ENCODE assay signal across 12 cellular contexts in the genomic region with DNA sequence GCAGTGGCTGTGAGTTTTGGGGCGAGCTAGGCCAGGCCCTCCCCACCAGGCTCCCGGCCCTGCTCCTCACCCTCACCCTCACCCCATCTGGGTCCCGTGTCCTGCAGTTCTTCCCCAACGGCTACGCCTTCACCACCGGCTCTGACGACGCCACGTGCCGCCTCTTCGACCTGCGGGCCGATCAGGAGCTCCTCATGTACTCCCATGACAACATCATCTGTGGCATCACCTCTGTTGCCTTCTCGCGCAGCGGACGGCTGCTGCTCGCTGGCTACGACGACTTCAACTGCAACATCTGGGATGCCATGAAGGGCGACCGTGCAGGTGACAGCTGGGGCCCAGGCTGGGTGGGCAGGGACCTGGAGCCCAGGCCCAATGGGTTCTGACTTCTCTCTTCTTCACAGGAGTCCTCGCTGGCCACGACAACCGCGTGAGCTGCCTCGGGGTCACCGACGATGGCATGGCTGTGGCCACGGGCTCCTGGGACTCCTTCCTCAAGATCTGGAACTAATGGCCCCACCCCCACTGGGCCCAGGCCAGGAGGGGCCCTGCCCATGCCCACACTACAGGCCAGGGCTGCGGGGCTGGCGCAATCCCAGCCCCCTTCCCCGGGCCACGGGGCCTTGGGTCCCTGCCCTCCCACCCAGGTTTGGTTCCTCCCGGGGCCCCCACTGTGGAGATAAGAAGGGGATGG. TPM values are rescaled to one million over a fixed set of nuclear protein-coding genes. Genes with fewer than 3 reads are reported as not detected.
DNase-seq lines count a peak whose midpoint lies in the region; ATAC-seq and TF ChIP-seq lines count a peak whose summit lies in the region.
"Had no signal": no experiment of that assay in that cellular context is flagged by ENCODE, and none has a peak within 500 bp of the region (broad histone marks: within the 10 kb centered on the region; RNA-seq: fewer than 3 reads in every experiment).

No MANE protein-coding gene starts in this region.

- H3K9me3 ChIP-seq in neuronal stem cell (replicated peaks in 1 of 2; ENCODE audit: control insufficient read depth in 2 of 2, insufficient read depth in 1 of 2, low read depth in 1 of 2, low read length in 2 of 2) (peaks cover 0 to 1% of the 10 kb centered on the region in 2 donors), aorta (ENCODE audit: control insufficient read depth, low read length) (no peaks in the 10 kb centered on the region)

- H3K4ac ChIP-seq in neuronal stem cell (ENCODE audit: low read length): no peak overlapping the region

- peak overlapping the region; percentile 90 for H2BK5ac ChIP-seq in neuronal stem cell (ENCODE audit: low read length)

- peak overlapping the region; percentile 63 for H2AK5ac ChIP-seq in neuronal stem cell (ENCODE audit: low read depth, low read length)

- peaks cover 43 to 72% of the 10 kb centered on the region in 2 donors for H3K36me3 ChIP-seq in neuronal stem cell (replicated peaks in 1 of 2; ENCODE audit: control insufficient read depth in 2 of 2, insufficient read depth in 2 of 2, low read length in 2 of 2)
- H3K36me3 ChIP-seq in aorta (ENCODE audit: control insufficient read depth in 1 of 2, insufficient read depth in 2 of 2, low read length in 1 of 2): peaks cover 0 to 7% of the 10 kb centered on the region in 2 donors

- peak overlapping the region; percentile 37 for H3K23ac ChIP-seq in neuronal stem cell (ENCODE audit: low read depth, low read length, poor library complexity)

- no peak overlapping the region for H4K8ac ChIP-seq in neuronal stem cell (ENCODE audit: low read depth, low read length)

- H3K14ac ChIP-seq in neuronal stem cell (ENCODE audit: low read length): no peak overlapping the region

- peaks cover 9% of the 10 kb centered on the region for H3K36me3 Mint-ChIP-seq in chondrocyte (ENCODE audit: low read depth)
- peaks cover 11% of the 10 kb centered on the region; the same call in 1 of the 2 replicates for H3K36me3 Mint-ChIP-seq in HFFc6 (ENCODE audit: low read depth)

- H2AFZ ChIP-seq in neuronal stem cell (ENCODE audit: low read length): no peak overlapping the region

- H3K79me1 ChIP-seq in neuronal stem cell (ENCODE audit: low read depth, low read length): peaks cover 27% of the 10 kb centered on the region

- H3K27ac ChIP-seq in neuronal stem cell (replicated peaks; ENCODE audit: low read length): no peak overlapping the region
- H3K27ac ChIP-seq in aorta (ENCODE audit: low read depth in 1 of 2, low read length in 2 of 2): no peak overlapping the region

- H3K18ac ChIP-seq in neuronal stem cell (ENCODE audit: low read length): peak overlapping the region; percentile 66

- H3K9me3 Mint-ChIP-seq in chondrocyte (ENCODE audit: low read depth) (no peaks in the 10 kb centered on the region), HFFc6 (no peaks in the 10 kb centered on the region)

- H3K4me1 Mint-ChIP-seq in chondrocyte (ENCODE audit: low read depth): peaks cover 6% of the 10 kb centered on the region
- H3K4me1 Mint-ChIP-seq in HFFc6 (ENCODE audit: low read depth): peaks cover 33% of the 10 kb centered on the region; the same call in 1 of the 2 replicates

- ATAC-seq in GM18517 (IDR thresholded peaks at IDR 0.05; ENCODE audit: unreplicated experiment) (no peak), aorta (ENCODE audit: low FRiP score) (no peak)

- H3K4me3 Mint-ChIP-seq in chondrocyte (ENCODE audit: unreplicated experiment): no peak overlapping the region
- H3K4me3 Mint-ChIP-seq in HFFc6: no peak overlapping the region

- peak overlapping the region in 1 of 2 donors; percentile 37 for H3K4me3 ChIP-seq in neuronal stem cell (ENCODE audit: low read length in 2 of 2)
- H3K4me3 ChIP-seq in aorta (ENCODE audit: low read length in 2 of 2): no peak overlapping the region

- H2BK12ac ChIP-seq in neuronal stem cell (ENCODE audit: low read length): no peak overlapping the region

- H3K4me2 ChIP-seq in neuronal stem cell (ENCODE audit: insufficient read depth, low read length, poor library complexity, severe bottlenecking): no peak overlapping the region

- H2BK15ac ChIP-seq in neuronal stem cell (ENCODE audit: low read length): no peak overlapping the region

- peak overlapping the region; percentile 79 for H4K91ac ChIP-seq in neuronal stem cell (ENCODE audit: low read depth, low read length, poor library complexity)

- WGBS in neuronal stem cell (ENCODE audit: extremely low coverage in 2 of 2, insufficient read length in 2 of 2, insufficient replicate concordance in 1 of 2), 2 donors: no CpG with 5 or more reads among the region's 35 CpGs
- WGBS in aorta, 2 donors: 68 to 69% methylated on average over 35 of the region's 35 CpGs

- TF ChIP-seq CTCF in chondrocyte (IDR thresholded peaks at IDR 0.05): no peak
- no peak for TF ChIP-seq CTCF in HFFc6 (IDR thresholded peaks at IDR 0.05)

- no peak overlapping the region for H2BK120ac ChIP-seq in neuronal stem cell (ENCODE audit: low read depth, low read length)

- H3K27me3 ChIP-seq in neuronal stem cell (ENCODE audit: control insufficient read depth in 3 of 3, insufficient read depth in 3 of 3, low read depth in 1 of 3, low read length in 3 of 3): no peaks in the 10 kb centered on the region
- no peaks in the 10 kb centered on the region for H3K27me3 ChIP-seq in aorta (ENCODE audit: control insufficient read depth in 1 of 2, insufficient read depth in 2 of 2, low read length in 1 of 2)

- H3K27ac Mint-ChIP-seq in chondrocyte (ENCODE audit: unreplicated experiment): peak overlapping the region; percentile 29
- H3K27ac Mint-ChIP-seq in HFFc6: no peak overlapping the region

- H3K27me3 Mint-ChIP-seq in chondrocyte (ENCODE audit: low read depth) (no peaks in the 10 kb centered on the region), HFFc6 (ENCODE audit: insufficient read depth) (peaks cover 9% of the 10 kb centered on the region)

- H3K9ac ChIP-seq in neuronal stem cell (ENCODE audit: low read depth, low read length, poor library complexity): peak overlapping the region; percentile 63

- peak; percentile 41 for DNase-seq in D341Med (ENCODE audit: low spot score)
- DNase-seq in MV-4-11 (lab: John Stamatoyannopoulos, UW): peak; percentile 19
- no peak for DNase-seq in chondrocyte (ENCODE audit: low spot score)
- no peak for DNase-seq in neuronal stem cell (ENCODE audit: low spot score)
- no peak for DNase-seq in HFFc6
- no peak for DNase-seq in RPMI8226
- DNase-seq in aorta: no peak
- DNase-seq: activated effector memory CD4-positive, alpha-beta T cell treated with Interleukin-2 at 50 U/mL for 16 hours; islet precursor cell had no signal

- intact Hi-C loops in aorta (cut with DNase I): loop anchor here in 1 of 2 donors (5.0 kb wide), 1 partner anchor 91 kb away; a partner anchor contains a TSS

- peaks cover 3 to 4% of the 10 kb centered on the region in 2 donors for H3K4me1 ChIP-seq in neuronal stem cell (ENCODE audit: control insufficient read depth in 2 of 2, insufficient read depth in 1 of 2, low read depth in 1 of 2, low read length in 2 of 2)
- no peaks in the 10 kb centered on the region for H3K4me1 ChIP-seq in aorta (ENCODE audit: control insufficient read depth in 1 of 2, insufficient read depth in 2 of 2, low read length in 2 of 2)

RNA-seq across cellular contexts. Expression of a gene that starts 4.9 kb away (rescaled TPM):
- total RNA-seq in chondrocyte (191 to 204 TPM (median 202 TPM) in 3 replicates), aorta (100 to 1,000 TPM; 185 to 204 TPM)
- polyA plus RNA-seq in neuronal stem cell (2013, experiment 1 of 2): 110 TPM
- polyA plus RNA-seq in neuronal stem cell (2013, experiment 2 of 2): 110 TPM
- total RNA-seq in HFFc6 (2021; fragmentation: NEBNext Ultra II Directional; extraction: Animal tissue kit (Norgen Biotek cat#: 25700)): 100 to 1,000 TPM; 301 to 369 (median 322) TPM
- 100 to 1,000 TPM; 107 to 227 TPM for polyA plus RNA-seq in aorta

RNA-seq across cellular contexts. Expression of a gene that starts 15.6 kb away (rescaled TPM):
- total RNA-seq in chondrocyte (29.2 to 32.8 TPM (median 31.7 TPM) in 3 replicates), aorta (10 to 100 TPM; 36.0 to 48.1 TPM)
- 29.2 TPM for polyA plus RNA-seq in neuronal stem cell (2013, experiment 1 of 2)
- polyA plus RNA-seq in neuronal stem cell (2013, experiment 2 of 2): 28.5 TPM
- total RNA-seq in HFFc6 (2021; fragmentation: NEBNext Ultra II Directional; extraction: Animal tissue kit (Norgen Biotek cat#: 25700)): 10 to 100 TPM; 17.7 to 21.8 (median 19.2) TPM
- polyA plus RNA-seq in aorta: 10 to 100 TPM in 1 of 2 donors, 1 to 10 TPM in 1; 6.6 to 51.6 TPM

RNA-seq across cellular contexts. Expression of a gene that starts 22.2 kb away (rescaled TPM):
- total RNA-seq in chondrocyte (not detected in 3 replicates), aorta (not detected)
- 0.07 TPM for polyA plus RNA-seq in neuronal stem cell (2013, experiment 1 of 2)
- polyA plus RNA-seq in neuronal stem cell (2013, experiment 2 of 2): 0.04 TPM
- total RNA-seq in HFFc6 (2021; fragmentation: NEBNext Ultra II Directional; extraction: Animal tissue kit (Norgen Biotek cat#: 25700)): not detected
- polyA plus RNA-seq in aorta: not detected
- total RNA-seq: NCI-H460, pulmonary artery endothelial cell had no signal

RNA-seq across cellular contexts. Expression of a gene that starts 27.5 kb away (rescaled TPM):
- 24.2 to 31.8 TPM (median 25.5 TPM) in 3 replicates for total RNA-seq in chondrocyte
- polyA plus RNA-seq in neuronal stem cell (2013, experiment 1 of 2): 50.2 TPM
- polyA plus RNA-seq in neuronal stem cell (2013, experiment 2 of 2): 53.7 TPM
- total RNA-seq in HFFc6 (2021; fragmentation: NEBNext Ultra II Directional; extraction: Animal tissue kit (Norgen Biotek cat#: 25700)): 10 to 100 TPM; 30.2 to 42.2 (median 34.4) TPM
- total RNA-seq in aorta: 10 to 100 TPM; 16.4 to 17.9 TPM
- polyA plus RNA-seq in aorta: 10 to 100 TPM; 29.6 to 31.8 TPM

RNA-seq across cellular contexts. Expression of a gene that starts 37.1 kb away (rescaled TPM):
- total RNA-seq in chondrocyte (0.87 to 2.1 TPM (median 1.8 TPM) in 3 replicates), aorta (1 to 10 TPM in 1 of 2 donors, under 1 TPM in 1; 0.45 to 2.1 TPM)
- polyA plus RNA-seq in neuronal stem cell (2013, experiment 1 of 2): 0.53 TPM
- 0.47 TPM for polyA plus RNA-seq in neuronal stem cell (2013, experiment 2 of 2)
- 1 to 10 TPM in 1 of 6 experiments, under 1 TPM in 3, not detected in 2; 0.16 to 1.1 (median 0.27) TPM for total RNA-seq in HFFc6 (2021; fragmentation: NEBNext Ultra II Directional; extraction: Animal tissue kit (Norgen Biotek cat#: 25700))
- not detected for polyA plus RNA-seq in aorta

Comparison
In these comparisons a context has a peak if more than half of its experiments do, and no peak if none do; other contexts are left out.
1. DNase-seq: peak in D341Med (single experiment) and MV-4-11 (single experiment); none in chondrocyte (single experiment), neuronal stem cell (single experiment), HFFc6 (single experiment), RPMI8226 (single experiment) and aorta (0 of 2).